ENCODE assay signal across 29 cellular contexts in genomic region chr1:58580186-58580585, GRCh38. TPM values are rescaled to one million over a fixed set of nuclear protein-coding genes. Genes with fewer than 3 reads are reported as not detected.
DNase-seq lines count a peak whose midpoint lies in the region; ATAC-seq and TF ChIP-seq lines count a peak whose summit lies in the region.
"Had no signal": no experiment of that assay in that cellular context is flagged by ENCODE, and none has a peak within 500 bp of the region (broad histone marks: within the 10 kb centered on the region; RNA-seq: fewer than 3 reads in every experiment).

No MANE protein-coding gene starts in this region.

- H3K27me3 ChIP-seq in CD4-positive, alpha-beta T cell (ENCODE audit: control insufficient read depth, insufficient read depth, low read length), result peaks cover 57% of the 10 kb centered on the region
- H3K27me3 ChIP-seq: thyroid gland had no signal

- ATAC-seq in HG03439 (IDR thresholded peaks at IDR 0.05; ENCODE audit: unreplicated experiment), result no peak
- ATAC-seq in CD4-positive, alpha-beta T cell (ENCODE audit: poor library complexity), result no peak
- ATAC-seq: gastroesophageal sphincter had no signal

- peaks cover 37% of the 10 kb centered on the region for H3K4me1 Mint-ChIP-seq in mesothelial cell of epicardium
- peaks cover 20% of the 10 kb centered on the region for H3K4me1 Mint-ChIP-seq in CD4-positive, alpha-beta T cell (ENCODE audit: low read depth)

- H3K4me3 Mint-ChIP-seq in mesothelial cell of epicardium, result no peak overlapping the region
- H3K4me3 Mint-ChIP-seq in CD4-positive, alpha-beta T cell, result no peak overlapping the region
- H3K4me3 Mint-ChIP-seq: activated CD4-positive, alpha-beta memory T cell treated with anti-CD3 and anti-CD28 coated beads for 36 hours; activated T-helper 1 cell treated with anti-CD3 and anti-CD28 coated beads, Interleukin-12 subunit alpha, Interleukin-12 subunit beta, Interleukin-2, Interleukin-4 antibody, amounts not matched to agents 30 ng/mL and 10 ng/mL and 1 ng/mL, durations not matched to agents 14 hours and 24 hours and 36 hours; H9; neural progenitor cell; T-helper 1 cell treated with Interleukin-12 subunit alpha and Interleukin-12 subunit beta and Interleukin-4 antibody, amounts not matched to agents 30 μg/mL and 1 μg/mL, for 36 hours had no signal

- POLR2A ChIA-PET in CD4-positive, alpha-beta T cell (lab: Charles Lee), result no interaction called here

- H3K27me3 Mint-ChIP-seq in mesothelial cell of epicardium (ENCODE audit: low read depth), result peaks cover 11% of the 10 kb centered on the region
- peaks cover 68% of the 10 kb centered on the region for H3K27me3 Mint-ChIP-seq in CD4-positive, alpha-beta T cell

- no peaks in the 10 kb centered on the region for H3K9me3 Mint-ChIP-seq in mesothelial cell of epicardium
- H3K9me3 Mint-ChIP-seq in CD4-positive, alpha-beta T cell, result no peaks in the 10 kb centered on the region
- H3K9me3 Mint-ChIP-seq: activated CD4-positive, alpha-beta memory T cell treated with anti-CD3 and anti-CD28 coated beads for 36 hours; activated T-helper 1 cell treated with anti-CD3 and anti-CD28 coated beads, Interleukin-12 subunit alpha, Interleukin-12 subunit beta, Interleukin-2, Interleukin-4 antibody, amounts not matched to agents 30 ng/mL and 10 ng/mL and 1 ng/mL, durations not matched to agents 14 hours and 24 hours and 36 hours; T-helper 1 cell treated with Interleukin-12 subunit alpha and Interleukin-12 subunit beta and Interleukin-4 antibody, amounts not matched to agents 30 μg/mL and 1 μg/mL, for 36 hours had no signal

- peak overlapping the region; percentile 66 for H3K27ac ChIP-seq in temporal lobe (ENCODE audit: low read depth, low read length)
- no peak overlapping the region for H3K27ac ChIP-seq in CD4-positive, alpha-beta T cell (ENCODE audit: low read depth, low read length)
- H3K27ac ChIP-seq: coronary artery, gastroesophageal sphincter, neural progenitor cell, prostate gland, thyroid gland had no signal

- H3K9me3 ChIP-seq in CD4-positive, alpha-beta T cell (ENCODE audit: control insufficient read depth, low read length), result no peaks in the 10 kb centered on the region
- H3K9me3 ChIP-seq: esophagus squamous epithelium, gastroesophageal sphincter, prostate gland, thyroid gland had no signal

- H3K36me3 Mint-ChIP-seq in mesothelial cell of epicardium, result no peaks in the 10 kb centered on the region
- no peaks in the 10 kb centered on the region for H3K36me3 Mint-ChIP-seq in CD4-positive, alpha-beta T cell (ENCODE audit: low read depth)
- H3K36me3 Mint-ChIP-seq: activated CD4-positive, alpha-beta memory T cell treated with anti-CD3 and anti-CD28 coated beads for 36 hours had no signal

- intact Hi-C loops in CD4-positive, alpha-beta T cell (cut with DNase I, micrococcal nuclease), result no loop called here

- TF ChIP-seq CTCF in mesothelial cell of epicardium (IDR thresholded peaks at IDR 0.05; ENCODE audit: unreplicated experiment), result no peak
- TF ChIP-seq CTCF in CD4-positive, alpha-beta T cell (IDR thresholded peaks at IDR 0.05), result no peak

- CTCF ChIA-PET in CD4-positive, alpha-beta T cell (lab: Charles Lee), result no interaction called here

- peak overlapping the region; percentile 21 for H3K27ac Mint-ChIP-seq in mesothelial cell of epicardium
- no peak overlapping the region for H3K27ac Mint-ChIP-seq in CD4-positive, alpha-beta T cell
- H3K27ac Mint-ChIP-seq: activated CD4-positive, alpha-beta memory T cell treated with anti-CD3 and anti-CD28 coated beads for 36 hours; activated T-helper 1 cell treated with anti-CD3 and anti-CD28 coated beads, Interleukin-12 subunit alpha, Interleukin-12 subunit beta, Interleukin-2, Interleukin-4 antibody, amounts not matched to agents 30 ng/mL and 10 ng/mL and 1 ng/mL, durations not matched to agents 14 hours and 24 hours and 36 hours; H9; neural progenitor cell; T-helper 1 cell treated with Interleukin-12 subunit alpha and Interleukin-12 subunit beta and Interleukin-4 antibody, amounts not matched to agents 30 μg/mL and 1 μg/mL, for 36 hours had no signal

- DNase-seq in SIG-M5 treated with dmso at 0.1 percent for 504 hours (lab: John Stamatoyannopoulos, UW; ENCODE audit: unreplicated experiment) (peak; percentile 5), SIG-M5 (lab: John Stamatoyannopoulos, UW) (no peak), fibroblast of peridontal ligament (ENCODE audit: extremely low read depth) (peak; percentile 61), mesothelial cell of epicardium (ENCODE audit: low spot score in 2 of 2, unreplicated experiment in 2 of 2) (no peak), NCI-H82 (lab: John Stamatoyannopoulos, UW) (no peak)
- DNase-seq in CD4-positive, alpha-beta T cell, result no peak
- DNase-seq: 8988T; activated CD4-positive, alpha-beta memory T cell treated with anti-CD3 and anti-CD28 coated beads for 36 hours; activated CD4-positive, CD25-positive, alpha-beta regulatory T cell treated with anti-CD3 and anti-CD28 coated beads, Interleukin-2, amount 50 U/mL, for 72 hours; activated CD8-positive, alpha-beta memory T cell treated with anti-CD3 and anti-CD28 coated beads, Interleukin-2, amount 50 U/mL, for 4 hours; activated naive CD4-positive, alpha-beta T cell treated with anti-CD3 and anti-CD28 coated beads, Interleukin-2, amount 50 U/mL, for 16 hours; esophagus squamous epithelium; H9; NCI-H1092 treated with DMSO at 0.1 percent for 48 hours; NCI-H187; NCI-H2171 treated with DMSO at 0.1 percent for 48 hours; NCI-H510A treated with DMSO at 0.1 percent for 48 hours; NK-92 treated with Interleukin-12 subunit alpha and Interleukin-12 subunit beta, amount 100 ng/mL, for 24 hours; stimulated activated CD4-positive, alpha-beta T cell treated with anti-CD3 and anti-CD28 coated beads, Interleukin-15, amount 100 ng/mL, for 24 hours; stimulated activated naive CD4-positive, alpha-beta T cell treated with Interleukin-2 at 50 U/mL for 16 hours; thyroid gland had no signal

RNA-seq across cellular contexts. Expression of gene TACSTD2, which starts 3.1 kb away (rescaled TPM):
- total RNA-seq in mesothelial cell of epicardium (22.7 to 25.3 TPM (median 25.0 TPM) in 3 replicates), temporal lobe (not detected)
- total RNA-seq in CD4-positive, alpha-beta T cell, result under 1 TPM; 0.36 TPM
- total RNA-seq: activated CD4-positive, alpha-beta memory T cell treated with anti-CD3 and anti-CD28 coated beads for 36 hours; activated T-helper 1 cell treated with anti-CD3 and anti-CD28 coated beads, Interleukin-12 subunit alpha, Interleukin-12 subunit beta, Interleukin-2, Interleukin-4 antibody, amounts not matched to agents 30 ng/mL and 10 ng/mL and 1 ng/mL, durations not matched to agents 14 hours and 24 hours and 36 hours had no signal

RNA-seq across cellular contexts. Expression of gene OMA1, which starts 33.7 kb away (rescaled TPM):
- total RNA-seq in mesothelial cell of epicardium, result 17.7 to 26.1 TPM (median 20.0 TPM) in 3 replicates
- 24.6 TPM for total RNA-seq in temporal lobe
- 10 to 100 TPM; 23.7 to 27.7 TPM for total RNA-seq in CD4-positive, alpha-beta T cell

Comparison
In these comparisons a context has a peak if more than half of its experiments do, and no peak if none do; other contexts are left out.
1. DNase-seq: peak in SIG-M5 treated with dmso at 0.1 percent for 504 hours (single experiment) and fibroblast of peridontal ligament (single experiment); none in SIG-M5 (single experiment), mesothelial cell of epicardium (0 of 2), CD4-positive, alpha-beta T cell (0 of 10) and NCI-H82 (single experiment).
2. RNA of gene TACSTD2, which starts 3.1 kb away (total RNA-seq): 22.7 to 25.3 TPM in mesothelial cell of epicardium; 0.36 TPM in CD4-positive, alpha-beta T cell and not detected in temporal lobe (single experiment); every median in the first group is over 10 times any median in the second.